Comparison of ENCODE assay signal across 30 cellular contexts in genomic region chr14:23423657-23424056, GRCh38. TPM values are rescaled to one million over a fixed set of nuclear protein-coding genes. Genes with fewer than 3 reads are reported as not detected.
"Had no signal": no experiment of that assay in that cellular context is flagged by ENCODE, and none has a peak within 500 bp of the region (broad histone marks: within the 10 kb centered on the region; RNA-seq: fewer than 3 reads in every experiment).

No MANE protein-coding gene starts in this region.

- H3K9me3 Mint-ChIP-seq: effector memory CD8-positive, alpha-beta T cell; memory B cell; naive B cell; natural killer cell treated with Interleukin-12 subunit alpha and Interleukin-12 subunit beta and Interleukin-15 and Interleukin-18, amount 100 ng/mL, for 72 hours; neural crest cell; stimulated activated naive CD8-positive, alpha-beta T cell treated with anti-CD3 and anti-CD28 coated beads, Interleukin-15, amount 100 ng/mL, for 72 hours had no signal

- DNase-seq: effector memory CD8-positive, alpha-beta T cell; esophagus squamous epithelium; foreskin melanocyte; head of caudate nucleus; hippocampal formation; kidney glomerular epithelial cell; left colon; mucosa of descending colon; naive B cell; small intestine; stimulated activated CD4-positive, alpha-beta T cell treated with anti-CD3 and anti-CD28 coated beads, Interleukin-15, amount 100 ng/mL, for 24 hours; stimulated activated CD4-positive, alpha-beta T cell treated with anti-CD3 and anti-CD28 coated beads, Interleukin-2, amount 100 ng/mL, for 48 hours; stimulated activated naive CD4-positive, alpha-beta T cell; stimulated activated naive CD8-positive, alpha-beta T cell treated with anti-CD3 and anti-CD28 coated beads, Interleukin-15, amount 100 ng/mL, for 72 hours; transverse colon; upper lobe of right lung; uterus had no signal

- ATAC-seq: effector memory CD8-positive, alpha-beta T cell; left colon; mucosa of descending colon; natural killer cell treated with Interleukin-12 subunit alpha and Interleukin-12 subunit beta and Interleukin-15 and Interleukin-18, amount 100 ng/mL, for 72 hours; stimulated activated naive CD8-positive, alpha-beta T cell treated with anti-CD3 and anti-CD28 coated beads, Interleukin-15, amount 100 ng/mL, for 72 hours; upper lobe of right lung had no signal

- H3K4me3 ChIP-seq: coronary artery, esophagus squamous epithelium, lung, mucosa of descending colon, suprapubic skin, transverse colon, upper lobe of right lung, uterus had no signal

- H3K36me3 ChIP-seq: esophagus squamous epithelium, suprapubic skin, transverse colon, upper lobe of right lung, uterus had no signal

- H3K9ac ChIP-seq: parathyroid adenoma had no signal

- H3K79me2 ChIP-seq: parathyroid adenoma had no signal

- H3K4me3 Mint-ChIP-seq: effector memory CD8-positive, alpha-beta T cell; memory B cell; naive B cell; natural killer cell treated with Interleukin-12 subunit alpha and Interleukin-12 subunit beta and Interleukin-15 and Interleukin-18, amount 100 ng/mL, for 72 hours; neural crest cell; stimulated activated naive CD8-positive, alpha-beta T cell treated with anti-CD3 and anti-CD28 coated beads, Interleukin-15, amount 100 ng/mL, for 72 hours had no signal

- H2AFZ ChIP-seq: parathyroid adenoma had no signal

- H3K27ac ChIP-seq: coronary artery, esophagus squamous epithelium, parathyroid adenoma, suprapubic skin, transverse colon, upper lobe of right lung, uterus had no signal

- H3K4me1 ChIP-seq: esophagus squamous epithelium, parathyroid adenoma, suprapubic skin, transverse colon, upper lobe of right lung, uterus had no signal

- H3K27ac Mint-ChIP-seq: memory B cell; naive B cell; natural killer cell treated with Interleukin-12 subunit alpha and Interleukin-12 subunit beta and Interleukin-15 and Interleukin-18, amount 100 ng/mL, for 72 hours; progenitor cell of endocrine pancreas had no signal

- H3K36me3 Mint-ChIP-seq: memory B cell; naive B cell; natural killer cell treated with Interleukin-12 subunit alpha and Interleukin-12 subunit beta and Interleukin-15 and Interleukin-18, amount 100 ng/mL, for 72 hours had no signal

- H3K9me3 ChIP-seq: esophagus squamous epithelium, mucosa of descending colon, suprapubic skin, transverse colon, upper lobe of right lung, uterus had no signal

- H3K27me3 ChIP-seq: transverse colon, upper lobe of right lung, uterus had no signal

- FAIRE-seq: endometrium, islet of Langerhans, small intestine had no signal

RNA-seq across cellular contexts. Expression of gene MYH7, which starts 11.8 kb away (rescaled TPM):
- total RNA-seq: dermis microvascular lymphatic vessel endothelial cell; esophagus squamous epithelium; left colon; natural killer cell treated with Interleukin-12 subunit alpha and Interleukin-12 subunit beta and Interleukin-15 and Interleukin-18, amount 100 ng/mL, for 72 hours; osteoblast; progenitor cell of endocrine pancreas; suprapubic skin had no signal

RNA-seq across cellular contexts. Expression of gene MYH6, which starts 15.6 kb away (rescaled TPM):
- total RNA-seq: dermis microvascular lymphatic vessel endothelial cell, esophagus squamous epithelium, left colon, neural crest cell, osteoblast, suprapubic skin had no signal

RNA-seq across cellular contexts. Expression of gene CMTM5, which starts 46.8 kb away (rescaled TPM):
- total RNA-seq: dermis microvascular lymphatic vessel endothelial cell; esophagus squamous epithelium; natural killer cell treated with Interleukin-12 subunit alpha and Interleukin-12 subunit beta and Interleukin-15 and Interleukin-18, amount 100 ng/mL, for 72 hours; osteoblast; progenitor cell of endocrine pancreas had no signal

RNA-seq across cellular contexts. Expression of gene IL25, which starts 51.0 kb away (rescaled TPM):
- total RNA-seq: dermis microvascular lymphatic vessel endothelial cell; esophagus squamous epithelium; left colon; liver; lung; mucosa of descending colon; natural killer cell treated with Interleukin-12 subunit alpha and Interleukin-12 subunit beta and Interleukin-15 and Interleukin-18, amount 100 ng/mL, for 72 hours; neural crest cell; osteoblast; progenitor cell of endocrine pancreas; transverse colon; upper lobe of right lung; uterus had no signal
- polyA plus RNA-seq: liver, lung, small intestine had no signal
